16 cellular contexts compared by ENCODE assay signal in the genomic region with DNA sequence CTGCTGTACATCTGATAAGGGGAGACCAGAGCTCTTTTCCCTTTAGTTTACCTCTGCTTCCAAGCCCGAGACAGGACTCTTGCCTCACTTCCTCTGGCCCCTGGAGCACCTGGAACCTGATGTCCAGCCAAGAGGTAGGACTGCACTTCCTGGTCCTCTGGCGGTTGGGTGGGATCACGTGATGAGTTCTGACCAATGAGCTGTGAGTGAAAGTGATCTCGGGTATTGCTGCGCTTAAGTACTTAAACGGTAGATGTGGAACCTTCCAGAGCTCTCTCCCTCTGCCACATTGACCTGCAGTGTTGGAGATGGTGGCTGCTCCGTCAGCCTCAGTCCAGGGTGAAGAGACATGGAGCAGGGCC.
"Had no signal": no experiment of that assay in that cellular context is flagged by ENCODE, and none has a peak within 500 bp of the region (broad histone marks: within the 10 kb centered on the region; RNA-seq: fewer than 3 reads in every experiment).

No MANE protein-coding gene starts in this region.

- FAIRE-seq: frontal cortex, keratinocyte had no signal

- H3K4me3 Mint-ChIP-seq: activated CD4-positive, alpha-beta memory T cell treated with anti-CD3 and anti-CD28 coated beads for 36 hours; nephron progenitor cell; stimulated activated naive CD8-positive, alpha-beta T cell treated with anti-CD3 and anti-CD28 coated beads, Interleukin-15, Interleukin-2, amounts not matched to agents 100 ng/mL and 50 ng/mL, for 24 hours had no signal

- H3K36me3 Mint-ChIP-seq: activated CD4-positive, alpha-beta memory T cell treated with anti-CD3 and anti-CD28 coated beads for 36 hours had no signal

- H3K4me1 ChIP-seq: ascending aorta had no signal

- H3K27ac ChIP-seq: ascending aorta, colonic mucosa, ovary, testis had no signal

- H3K27ac Mint-ChIP-seq: activated CD4-positive, alpha-beta memory T cell treated with anti-CD3 and anti-CD28 coated beads for 36 hours; stimulated activated naive CD8-positive, alpha-beta T cell treated with anti-CD3 and anti-CD28 coated beads, Interleukin-15, Interleukin-2, amounts not matched to agents 100 ng/mL and 50 ng/mL, for 24 hours had no signal

- H3K9me3 ChIP-seq: ascending aorta, colonic mucosa, ovary, testis had no signal

- H3K27me3 ChIP-seq: ascending aorta, colonic mucosa, ovary, testis had no signal

- H3K4me3 ChIP-seq: ascending aorta, colonic mucosa, ovary, testis had no signal

- DNase-seq: activated CD4-positive, alpha-beta memory T cell treated with anti-CD3 and anti-CD28 coated beads for 36 hours; activated naive CD4-positive, alpha-beta T cell; activated T-cell treated with anti-CD3 and anti-CD28 coated beads, Interleukin-2, amount 50 U/mL, for 48 hours; colonic mucosa; effector memory CD4-positive, alpha-beta T cell; left ventricle myocardium superior; mesendoderm; nephron progenitor cell; ovary; stimulated activated CD4-positive, alpha-beta T cell treated with anti-CD3 and anti-CD28 coated beads, Interleukin-12 subunit alpha, Interleukin-12 subunit beta, amount 100 ng/mL, for 4 hours; stimulated activated CD4-positive, alpha-beta T cell treated with anti-CD3 and anti-CD28 coated beads, Interleukin-2, amount 100 ng/mL, for 48 hours; testis had no signal

- H3K27me3 Mint-ChIP-seq: activated CD4-positive, alpha-beta memory T cell treated with anti-CD3 and anti-CD28 coated beads for 36 hours had no signal

- H3K9me3 Mint-ChIP-seq: activated CD4-positive, alpha-beta memory T cell treated with anti-CD3 and anti-CD28 coated beads for 36 hours; nephron progenitor cell; stimulated activated naive CD8-positive, alpha-beta T cell treated with anti-CD3 and anti-CD28 coated beads, Interleukin-15, Interleukin-2, amounts not matched to agents 100 ng/mL and 50 ng/mL, for 24 hours had no signal

- ATAC-seq: left ventricle myocardium superior had no signal

- H3K36me3 ChIP-seq: ascending aorta, colonic mucosa, ovary had no signal
